ENCODE assay signal across 34 cellular contexts in the genomic region with DNA sequence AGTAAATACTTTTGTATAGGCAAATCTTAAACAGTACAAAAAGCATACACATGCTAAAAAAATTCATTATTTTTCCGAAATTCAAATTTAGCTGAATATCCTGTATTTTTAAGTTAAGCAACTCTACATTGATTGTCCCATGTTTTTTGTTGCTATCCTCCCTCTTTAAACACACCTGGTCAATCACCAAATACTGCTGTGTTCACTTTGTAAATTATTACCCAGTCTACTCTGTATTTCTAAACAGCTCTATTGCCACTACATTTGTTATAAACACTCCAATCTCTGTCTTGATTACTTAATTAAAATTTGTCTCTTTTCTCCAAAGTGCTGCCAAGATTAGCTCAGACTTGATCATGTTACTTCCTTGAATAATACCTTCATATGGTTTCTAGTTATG.
"Had no signal": no experiment of that assay in that cellular context is flagged by ENCODE, and none has a peak within 500 bp of the region (broad histone marks: within the 10 kb centered on the region; RNA-seq: fewer than 3 reads in every experiment).

No MANE protein-coding gene starts in this region.

- H3K27me3 ChIP-seq: adrenal gland, ascending aorta, body of pancreas, brain microvascular endothelial cell, breast epithelium, cardiac muscle cell had no signal

- H3K4me3 ChIP-seq: adrenal gland, ascending aorta, body of pancreas, breast epithelium, cardiac muscle cell had no signal

- H3K27ac ChIP-seq: adrenal gland, ascending aorta, body of pancreas, brain microvascular endothelial cell, breast epithelium, cardiac muscle cell had no signal

- H3K4me1 ChIP-seq: adrenal gland, ascending aorta, body of pancreas, breast epithelium had no signal

- H3K36me3 ChIP-seq: adrenal gland, ascending aorta, brain microvascular endothelial cell, breast epithelium, cardiac muscle cell had no signal

- ATAC-seq: activated naive CD4-positive, alpha-beta T cell treated with anti-CD3 and anti-CD28 coated beads, Interleukin-2, amount 50 U/mL, for 72 hours; activated naive CD8-positive, alpha-beta T cell treated with anti-CD3 and anti-CD28 coated beads, Interleukin-2, amount 50 U/mL, for 24 hours; activated T-cell treated with anti-CD3 and anti-CD28 coated beads, Interleukin-2, amount 50 U/mL, for 4 hours; activated T-cell treated with anti-CD3 and anti-CD28 coated beads, Interleukin-2, amount 50 U/mL, for 72 hours; activated T-helper 17 cell treated with anti-CD3 and anti-CD28 coated beads, Interleukin-2, amount 50 U/mL, for 72 hours; body of pancreas had no signal

- FAIRE-seq: astrocyte, bronchial epithelial cell had no signal

- DNase-seq: activated effector memory CD4-positive, alpha-beta T cell treated with anti-CD3 and anti-CD28 coated beads, Interleukin-2, amount 50 U/mL, for 16 hours; activated effector memory CD4-positive, alpha-beta T cell treated with Interleukin-2 at 50 U/mL for 16 hours; activated gamma-delta T cell; activated gamma-delta T cell treated with Interleukin-2 at 50 U/mL for 16 hours; activated naive CD4-positive, alpha-beta T cell; activated naive CD4-positive, alpha-beta T cell treated with anti-CD3 and anti-CD28 coated beads for 36 hours; activated naive CD4-positive, alpha-beta T cell treated with anti-CD3 and anti-CD28 coated beads, Interleukin-2, amount 10 ng/mL, durations not matched to agents 7 days and 5 days; activated naive CD4-positive, alpha-beta T cell treated with anti-CD3 and anti-CD28 coated beads, Interleukin-2, amount 50 U/mL, for 16 hours; activated naive CD4-positive, alpha-beta T cell treated with Interleukin-2 at 50 U/mL for 16 hours; activated naive CD8-positive, alpha-beta T cell treated with anti-CD3 and anti-CD28 coated beads for 36 hours; activated naive CD8-positive, alpha-beta T cell treated with anti-CD3 and anti-CD28 coated beads, Interleukin-2, amount 10 ng/mL, durations not matched to agents 7 days and 5 days; activated naive CD8-positive, alpha-beta T cell treated with anti-CD3 and anti-CD28 coated beads, Interleukin-2, amount 50 U/mL, for 24 hours; activated T-cell treated with anti-CD3 and anti-CD28 coated beads, Interleukin-2, amount 50 U/mL, for 1 hour; activated T-cell treated with anti-CD3 and anti-CD28 coated beads, Interleukin-2, amount 50 U/mL, for 24 hours; activated T-cell treated with anti-CD3 and anti-CD28 coated beads, Interleukin-2, amount 50 U/mL, for 4 hours; activated T-cell treated with anti-CD3 and anti-CD28 coated beads, Interleukin-2, amount 50 U/mL, for 48 hours; activated T-cell treated with anti-CD3 and anti-CD28 coated beads, Interleukin-2, amount 50 U/mL, for 72 hours; adrenal gland; amniotic stem cell; amygdala; anterior cingulate cortex; aorta; body of pancreas; brain microvascular endothelial cell; caudate nucleus; central memory CD4-positive, alpha-beta T cell; cerebellar nuclear complex had no signal

- H3K9me3 ChIP-seq: ascending aorta, body of pancreas, breast epithelium had no signal
